2 cellular contexts compared by ENCODE assay signal in genomic region chr22:17339095-17339693, GRCh38.
A peak's percentile ranks its signal among the peaks of the same experiment; 100 is the strongest.
TF ChIP-seq lines count a peak whose summit lies in the region.

No MANE protein-coding gene starts in this region.

TF ChIP-seq in liver, 16 proteins besides CTCF, POLR2A, EP300 and RAD21:
- no peak for TF ChIP-seq TAF1 (conservative IDR thresholded peaks at IDR 0.05)
- TF ChIP-seq, protein P1, sequence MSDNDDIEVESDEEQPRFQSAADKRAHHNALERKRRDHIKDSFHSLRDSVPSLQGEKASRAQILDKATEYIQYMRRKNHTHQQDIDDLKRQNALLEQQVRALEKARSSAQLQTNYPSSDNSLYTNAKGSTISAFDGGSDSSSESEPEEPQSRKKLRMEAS (IDR thresholded peaks at IDR 0.05): peak; percentile 78
- peak; percentile 94 to 96 for TF ChIP-seq JUND (IDR thresholded peaks at IDR 0.05)
- TF ChIP-seq FOXA2 (IDR thresholded peaks at IDR 0.05): peak; percentile 46
- TF ChIP-seq HNF4G (IDR thresholded peaks at IDR 0.05): peak; percentile 76
- no peak for TF ChIP-seq GABPA (IDR thresholded peaks at IDR 0.05 in 1 of 2, conservative IDR thresholded peaks at IDR 0.05 in 1 of 2)
- peak; percentile 79 for TF ChIP-seq ZBTB33 (IDR thresholded peaks at IDR 0.05)
- peak; percentile 65 for TF ChIP-seq ATF3 (IDR thresholded peaks at IDR 0.05)
- peak; percentile 91 to 92 for TF ChIP-seq HNF4A (conservative IDR thresholded peaks at IDR 0.05)
- TF ChIP-seq FOXA1 (IDR thresholded peaks at IDR 0.05): peak; percentile 57
- TF ChIP-seq RXRA (IDR thresholded peaks at IDR 0.05): peak; percentile 94 to 96
- TF ChIP-seq EGR1 (IDR thresholded peaks at IDR 0.05; ENCODE audit: low read depth in 2 of 2): peak in 1 of 2 donors; percentile 37
- TF ChIP-seq SP1 (IDR thresholded peaks at IDR 0.05): peak; percentile 90
- peak; percentile 91 for TF ChIP-seq YY1 (IDR thresholded peaks at IDR 0.05)
- TF ChIP-seq REST (IDR thresholded peaks at IDR 0.05): peak; percentile 72
- TF ChIP-seq NR2F2 (IDR thresholded peaks at IDR 0.05): no peak

TF ChIP-seq in HepG2, 621 proteins besides CTCF, POLR2A, EP300 and RAD21:
- TF ChIP-seq PAWR (CRISPR knock-in tag; IDR thresholded peaks at IDR 0.05; ENCODE audit: borderline replicate concordance) (no peak), TOE1 (CRISPR knock-in tag; IDR thresholded peaks at IDR 0.05) (no peak), ELF1 (CRISPR knock-in tag; IDR thresholded peaks at IDR 0.05) (no peak), TARDBP (CRISPR knock-in tag; IDR thresholded peaks at IDR 0.05) (no peak), ZNF652 (CRISPR knock-in tag; IDR thresholded peaks at IDR 0.05; ENCODE audit: borderline replicate concordance, low read depth) (no peak), DMAP1 (CRISPR knock-in tag; IDR thresholded peaks at IDR 0.05) (no peak), UBTF (CRISPR knock-in tag; IDR thresholded peaks at IDR 0.05) (no peak), ZBTB43 (CRISPR knock-in tag; conservative IDR thresholded peaks at IDR 0.05) (no peak), TP53 (CRISPR knock-in tag; conservative IDR thresholded peaks at IDR 0.05) (no peak), KDM3A (CRISPR knock-in tag; IDR thresholded peaks at IDR 0.05; ENCODE audit: low read depth) (no peak), MIER3 (CRISPR knock-in tag; IDR thresholded peaks at IDR 0.05; ENCODE audit: borderline replicate concordance) (no peak), NCOA2 (CRISPR knock-in tag; IDR thresholded peaks at IDR 0.05) (no peak), SMARCE1 (IDR thresholded peaks at IDR 0.05; ENCODE audit: borderline replicate concordance) (no peak), CENPX (CRISPR knock-in tag; IDR thresholded peaks at IDR 0.05) (no peak), MIER2 (CRISPR knock-in tag; IDR thresholded peaks at IDR 0.05) (no peak)
- TF ChIP-seq, protein P2, sequence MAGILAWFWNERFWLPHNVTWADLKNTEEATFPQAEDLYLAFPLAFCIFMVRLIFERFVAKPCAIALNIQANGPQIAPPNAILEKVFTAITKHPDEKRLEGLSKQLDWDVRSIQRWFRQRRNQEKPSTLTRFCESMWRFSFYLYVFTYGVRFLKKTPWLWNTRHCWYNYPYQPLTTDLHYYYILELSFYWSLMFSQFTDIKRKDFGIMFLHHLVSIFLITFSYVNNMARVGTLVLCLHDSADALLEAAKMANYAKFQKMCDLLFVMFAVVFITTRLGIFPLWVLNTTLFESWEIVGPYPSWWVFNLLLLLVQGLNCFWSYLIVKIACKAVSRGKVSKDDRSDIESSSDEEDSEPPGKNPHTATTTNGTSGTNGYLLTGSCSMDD (CRISPR knock-in tag; IDR thresholded peaks at IDR 0.05): no peak
- TF ChIP-seq, protein P3, sequence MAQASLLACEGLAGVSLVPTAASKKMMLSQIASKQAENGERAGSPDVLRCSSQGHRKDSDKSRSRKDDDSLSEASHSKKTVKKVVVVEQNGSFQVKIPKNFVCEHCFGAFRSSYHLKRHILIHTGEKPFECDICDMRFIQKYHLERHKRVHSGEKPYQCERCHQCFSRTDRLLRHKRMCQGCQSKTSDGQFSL (CRISPR knock-in tag; IDR thresholded peaks at IDR 0.05): no peak
TF ChIP-seq in HepG2: peak in this region for 0.
